ENCODE assay signal across 18 cellular contexts in the genomic region with DNA sequence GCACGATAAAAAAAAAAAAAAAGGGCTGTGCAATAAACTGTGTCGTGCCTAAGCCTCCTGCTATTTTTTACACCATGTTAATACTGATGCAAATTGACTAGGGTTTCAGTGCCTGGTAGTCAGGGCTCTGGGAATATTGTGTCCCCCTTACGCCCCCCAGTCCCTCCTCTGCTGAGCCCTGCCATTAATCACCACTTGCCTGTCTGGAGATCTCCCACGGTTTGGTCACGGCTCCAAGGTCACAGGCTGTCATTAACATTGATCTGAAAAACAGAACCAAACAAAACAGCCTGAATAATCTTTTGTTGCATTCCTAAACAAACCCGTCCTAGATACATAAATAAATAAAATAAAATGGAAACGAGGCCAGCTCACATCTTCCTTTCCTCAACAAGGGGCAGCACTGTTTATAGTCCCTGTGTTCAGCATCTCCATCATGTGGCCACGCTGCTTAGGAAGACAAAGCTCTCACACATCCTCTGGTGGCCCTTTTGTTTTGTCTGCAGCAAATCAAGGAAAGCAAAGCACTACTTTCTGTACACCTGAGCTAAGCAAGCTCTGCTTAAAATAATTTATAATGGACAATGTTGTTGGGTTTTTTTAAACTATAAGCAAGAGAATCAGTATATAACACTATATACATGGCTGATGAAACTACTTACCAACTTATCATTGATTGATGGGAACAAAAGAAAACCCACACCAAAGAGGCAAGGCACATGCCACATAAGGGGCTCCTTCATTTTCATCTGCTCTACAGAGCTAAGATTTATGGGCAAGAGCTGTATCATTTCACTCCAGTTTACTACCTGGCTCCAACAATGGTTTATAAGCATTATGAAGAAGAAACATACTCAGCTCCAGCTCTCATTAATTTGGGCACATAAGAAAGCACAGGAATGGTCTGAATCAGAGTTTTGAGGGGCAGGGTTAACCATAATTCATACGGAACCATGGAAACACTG.
DNase-seq lines count a peak whose midpoint lies in the region; ATAC-seq, FAIRE-seq and TF ChIP-seq lines count a peak whose summit lies in the region.
"Had no signal": no experiment of that assay in that cellular context is flagged by ENCODE, and none has a peak within 500 bp of the region (broad histone marks: within the 10 kb centered on the region; RNA-seq: fewer than 3 reads in every experiment).

No MANE protein-coding gene starts in this region.

- no peak overlapping the region for H3K4me2 ChIP-seq in GM12878 (ENCODE audit: control insufficient read depth, insufficient read depth)

- TF ChIP-seq CTCF in GM12878 (IDR thresholded peaks at IDR 0.05 in 2 of 3, conservative IDR thresholded peaks at IDR 0.05 in 1 of 3; ENCODE audit: control insufficient read depth in 2 of 3, extremely low read depth in 1 of 3, insufficient read depth in 1 of 3, low read depth in 3 of 3, low read length in 3 of 3) (peak in 1 of 3 experiments; percentile 8; a peak in 1 of 6 replicates), upper lobe of right lung (IDR thresholded peaks at IDR 0.05) (no peak)

- no peaks in the 10 kb centered on the region for H3K79me2 ChIP-seq in GM12878 (ENCODE audit: control insufficient read depth, insufficient read depth, low read length)

- no peaks in the 10 kb centered on the region for H3K36me3 ChIP-seq in GM12878 (ENCODE audit: control insufficient read depth in 2 of 2, insufficient read depth in 2 of 2, low read length in 1 of 2)
- H3K36me3 ChIP-seq in mesodermal cell (ENCODE audit: control insufficient read depth, insufficient read depth, low read length), result no peaks in the 10 kb centered on the region
- no peaks in the 10 kb centered on the region for H3K36me3 ChIP-seq in upper lobe of right lung
- H3K36me3 ChIP-seq: tibial artery had no signal

- no peak for TF ChIP-seq EP300 in GM12878 (IDR thresholded peaks at IDR 0.05; ENCODE audit: borderline replicate concordance in 1 of 2, control insufficient read depth in 1 of 2, low read depth in 2 of 2, low read length in 2 of 2)

- H3K27me3 ChIP-seq in GM12878 (replicated peaks in 1 of 2; ENCODE audit: control insufficient read depth in 2 of 2, insufficient read depth in 2 of 2, low read length in 1 of 2) (no peaks in the 10 kb centered on the region), upper lobe of right lung (peaks cover 6% of the 10 kb centered on the region)
- H3K27me3 ChIP-seq: tibial artery had no signal

- intact Hi-C loops in GM12878 (cut with micrococcal nuclease; ENCODE audit: unreplicated experiment), result no loop called here
- intact Hi-C loops in upper lobe of right lung (cut with DNase I), result no loop called here

- RAD21 ChIA-PET in GM12878 (lab: Charles Lee; ENCODE audit: unreplicated experiment), result no interaction called here

- TF ChIP-seq RAD21 in GM12878 (IDR thresholded peaks at IDR 0.05; ENCODE audit: insufficient read depth, low read depth, low read length), result 0 out of 2 replicates have a peak, but pooled peaks have one; percentile 2

- H3K9ac ChIP-seq in GM12878 (ENCODE audit: control insufficient read depth, insufficient read depth, low read length), result no peak overlapping the region
- H3K9ac ChIP-seq: GM23248 had no signal

- no peaks in the 10 kb centered on the region for H4K20me1 ChIP-seq in GM12878 (ENCODE audit: control insufficient read depth, insufficient read depth)

- SMC1A ChIA-PET in GM12878 (lab: Charles Lee; ENCODE audit: uncharacterized antibody, unreplicated experiment), result interaction anchor here (1.1 kb wide), 1 partner anchor 8 kb away, joined by 3 read pairs; no protein-coding TSS in a partner anchor

- ATAC-seq in GM12878 (no peak), upper lobe of right lung (no peak)
- ATAC-seq: esophagus mucosa, PC-3, SK-N-SH treated with all-trans-retinoic acid at 6 μM for 48 hours had no signal

- H3K9me3 ChIP-seq in GM12878 (replicated peaks; ENCODE audit: control insufficient read depth, insufficient read depth, low read length) (no peaks in the 10 kb centered on the region), mesodermal cell (ENCODE audit: control insufficient read depth, low read length) (no peaks in the 10 kb centered on the region), upper lobe of right lung (no peaks in the 10 kb centered on the region)
- H3K9me3 ChIP-seq: tibial artery had no signal

- FAIRE-seq in GM12878 (lab: Jason Lieb, UNC) (no peak), GM19239 (lab: Jason Lieb, UNC) (no peak)

- POLR2A ChIA-PET in GM12878 (lab: Charles Lee), result no interaction called here

- 19% methylated on average over 9 of the region's 9 CpGs for WGBS in GM12878 (ENCODE audit: insufficient coverage, insufficient replicate concordance, low lambda C conversion rate, missing lambda C conversion rate)
- WGBS in mesodermal cell (ENCODE audit: insufficient coverage in 2 of 2), 2 experiments, result 76 to 83% methylated on average over 4 of the region's 9 CpGs

- TF ChIP-seq POLR2A in GM12878 (IDR thresholded peaks at IDR 0.05; ENCODE audit: low read depth, low read length), result no peak

- H3K4me3 ChIP-seq in GM12878 (no peak overlapping the region), mesodermal cell (ENCODE audit: extremely low read depth, insufficient read depth, low read length, poor library complexity, severe bottlenecking) (no peak overlapping the region), upper lobe of right lung (no peak overlapping the region)
- H3K4me3 ChIP-seq: GM23248, tibial artery had no signal

- H2AFZ ChIP-seq in GM12878 (ENCODE audit: control insufficient read depth, low read depth, low read length), result no peak overlapping the region
- H2AFZ ChIP-seq: GM23248 had no signal

- H3K27ac ChIP-seq in GM12878 (ENCODE audit: control insufficient read depth, insufficient read depth) (no peak overlapping the region), mesodermal cell (ENCODE audit: low read depth, low read length, severe bottlenecking) (peak overlapping the region; percentile 11), upper lobe of right lung (no peak overlapping the region)
- H3K27ac ChIP-seq: GM23248, tibial artery had no signal

- BruUV-seq in GM12878 (replicated peaks; lab: Mats Ljungman, UMichigan), result no TSS peak

- CTCF ChIA-PET in GM12878 (lab: Yijun Ruan, JAX), result interaction anchor here (0.9 kb wide), 1 partner anchor 71 kb away, joined by 4 read pairs; no protein-coding TSS in a partner anchor

- DNase-seq in NCI-H345 (lab: John Stamatoyannopoulos, UW), result peak; percentile 4
- DNase-seq in NCI-H345 treated with DMSO at 0.1 percent for 48 hours (lab: John Stamatoyannopoulos, UW; ENCODE audit: unreplicated experiment), result no peak
- no peak for DNase-seq in GM12878 (ENCODE audit: low read depth, low spot score)
- DNase-seq in superior temporal gyrus (ENCODE audit: extremely low spot score), result peak; percentile 80
- no peak for DNase-seq in GM19239 (ENCODE audit: insufficient read length, low spot score)
- no peak for DNase-seq in SHP77 treated with DMSO at 0.1 percent for 48 hours (lab: John Stamatoyannopoulos, UW)
- no peak for DNase-seq in upper lobe of right lung
- DNase-seq: 8988T; activated CD4-positive, alpha-beta T cell treated with anti-CD3 and anti-CD28 coated beads for 4 hours; activated gamma-delta T cell treated with Interleukin-2 at 50 U/mL for 16 hours; GM23248; NCI-H1436 treated with DMSO at 0.1 percent for 48 hours; NCI-H524 treated with DMSO at 0.1 percent for 48 hours; PC-3; tibial artery had no signal

- H3K4me1 ChIP-seq in GM12878 (ENCODE audit: control insufficient read depth, insufficient read depth, low read length), result no peaks in the 10 kb centered on the region
- H3K4me1 ChIP-seq in mesodermal cell (ENCODE audit: control insufficient read depth, insufficient read depth, low read length, poor library complexity, severe bottlenecking), result no peaks in the 10 kb centered on the region
- no peaks in the 10 kb centered on the region for H3K4me1 ChIP-seq in upper lobe of right lung
- H3K4me1 ChIP-seq: tibial artery had no signal

- in situ Hi-C loops in GM12878 (cut with MboI), result no loop called here

TF ChIP-seq in GM12878, 131 proteins besides CTCF, POLR2A, EP300 and RAD21 (continues in another document):
- TF ChIP-seq FOXM1 (IDR thresholded peaks at IDR 0.05; ENCODE audit: low read depth, low read length), result no peak
- no peak for TF ChIP-seq NFYA (IDR thresholded peaks at IDR 0.05; ENCODE audit: borderline replicate concordance, low read depth, low read length)
- TF ChIP-seq RB1 (IDR thresholded peaks at IDR 0.05; ENCODE audit: borderline replicate concordance), result no peak
- TF ChIP-seq ZNF24 (IDR thresholded peaks at IDR 0.05), result no peak
- no peak for TF ChIP-seq GABPA (IDR thresholded peaks at IDR 0.05; ENCODE audit: low read depth)
- TF ChIP-seq, protein P1, sequence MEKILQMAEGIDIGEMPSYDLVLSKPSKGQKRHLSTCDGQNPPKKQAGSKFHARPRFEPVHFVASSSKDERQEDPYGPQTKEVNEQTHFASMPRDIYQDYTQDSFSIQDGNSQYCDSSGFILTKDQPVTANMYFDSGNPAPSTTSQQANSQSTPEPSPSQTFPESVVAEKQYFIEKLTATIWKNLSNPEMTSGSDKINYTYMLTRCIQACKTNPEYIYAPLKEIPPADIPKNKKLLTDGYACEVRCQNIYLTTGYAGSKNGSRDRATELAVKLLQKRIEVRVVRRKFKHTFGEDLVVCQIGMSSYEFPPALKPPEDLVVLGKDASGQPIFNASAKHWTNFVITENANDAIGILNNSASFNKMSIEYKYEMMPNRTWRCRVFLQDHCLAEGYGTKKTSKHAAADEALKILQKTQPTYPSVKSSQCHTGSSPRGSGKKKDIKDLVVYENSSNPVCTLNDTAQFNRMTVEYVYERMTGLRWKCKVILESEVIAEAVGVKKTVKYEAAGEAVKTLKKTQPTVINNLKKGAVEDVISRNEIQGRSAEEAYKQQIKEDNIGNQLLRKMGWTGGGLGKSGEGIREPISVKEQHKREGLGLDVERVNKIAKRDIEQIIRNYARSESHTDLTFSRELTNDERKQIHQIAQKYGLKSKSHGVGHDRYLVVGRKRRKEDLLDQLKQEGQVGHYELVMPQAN (conservative IDR thresholded peaks at IDR 0.05), result no peak
- no peak for TF ChIP-seq CREM (IDR thresholded peaks at IDR 0.05; ENCODE audit: low read depth)
- no peak for TF ChIP-seq SUZ12 (IDR thresholded peaks at IDR 0.05; ENCODE audit: unreplicated experiment)
- TF ChIP-seq NR2C1 (IDR thresholded peaks at IDR 0.05), result no peak

Comparison
In these comparisons a context has a peak if more than half of its experiments do, and no peak if none do; other contexts are left out.
1. DNase-seq: peak in NCI-H345 (single experiment) and superior temporal gyrus (single experiment); none in NCI-H345 treated with DMSO at 0.1 percent for 48 hours (single experiment), GM12878 (single experiment), GM19239 (single experiment), SHP77 treated with DMSO at 0.1 percent for 48 hours (single experiment) and upper lobe of right lung (single experiment).